In the genomic region with DNA sequence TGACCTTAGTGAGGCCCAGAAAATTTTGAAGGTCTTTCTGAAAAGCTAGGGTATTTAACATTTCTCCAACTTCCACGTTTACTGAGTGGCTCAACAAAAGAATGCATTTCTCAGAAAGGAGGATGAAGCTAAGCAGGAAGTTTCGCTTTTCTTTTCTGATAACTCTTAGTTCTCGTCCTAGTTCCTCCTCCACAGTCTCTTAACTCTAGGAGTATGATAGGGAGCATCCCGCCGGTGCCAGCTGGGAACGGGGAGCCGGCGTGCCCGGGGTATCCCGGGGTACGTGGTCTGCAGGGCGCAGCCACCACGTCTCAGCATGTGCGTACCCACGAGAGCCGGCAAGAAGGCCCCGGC, we compare ENCODE assay signal across 8 cellular contexts. TPM values are rescaled to one million over a fixed set of nuclear protein-coding genes. Genes with fewer than 3 reads are reported as not detected.
A peak's percentile ranks its signal among the peaks of the same experiment; 100 is the strongest.
DNase-seq lines count a peak whose midpoint lies in the region; ATAC-seq, FAIRE-seq and TF ChIP-seq lines count a peak whose summit lies in the region.

No MANE protein-coding gene starts in this region.

- H3K9me3 ChIP-seq in adipocyte (ENCODE audit: control insufficient read depth, low read length) (no peaks in the 10 kb centered on the region), keratinocyte (ENCODE audit: control insufficient read depth, low read depth, low read length) (no peaks in the 10 kb centered on the region)

- H3K4me3 ChIP-seq in adipocyte (ENCODE audit: low read length) (peak overlapping the region; percentile 99), keratinocyte (ENCODE audit: control insufficient read depth in 2 of 3, extremely low read depth in 1 of 3, insufficient read depth in 2 of 3, low read depth in 1 of 3, low read length in 3 of 3) (peak overlapping the region; percentile 78 to 95 (median 80))

- H3K4me2 ChIP-seq in keratinocyte (ENCODE audit: control insufficient read depth, extremely low read depth, insufficient read depth, low read depth, low read length): peak overlapping the region; percentile 94

- H3K4me1 Mint-ChIP-seq in activated naive CD4-positive, alpha-beta T cell treated with anti-CD3 and anti-CD28 coated beads for 36 hours (ENCODE audit: low read depth): peaks cover 60% of the 10 kb centered on the region

- peak overlapping the region; percentile 92 for H3K27ac Mint-ChIP-seq in activated naive CD4-positive, alpha-beta T cell treated with anti-CD3 and anti-CD28 coated beads for 36 hours

- peak overlapping the region; percentile 96 for H3K4me3 Mint-ChIP-seq in activated naive CD4-positive, alpha-beta T cell treated with anti-CD3 and anti-CD28 coated beads for 36 hours

- DNase-seq in activated naive CD4-positive, alpha-beta T cell treated with anti-CD3 and anti-CD28 coated beads for 36 hours: no peak
- DNase-seq in activated naive CD4-positive, alpha-beta T cell treated with Interleukin-2 at 50 U/mL for 16 hours: no peak
- DNase-seq in adipocyte (ENCODE audit: low read depth) (no peak), keratinocyte (ENCODE audit: low read depth, low spot score) (no peak), substantia nigra (lab: John Stamatoyannopoulos, UW) (no peak), NCI-H187 (lab: John Stamatoyannopoulos, UW) (no peak), amniotic stem cell (lab: John Stamatoyannopoulos, UW) (no peak)

- peaks cover 18% of the 10 kb centered on the region for H4K20me1 ChIP-seq in keratinocyte (ENCODE audit: control insufficient read depth, extremely low read depth, insufficient read depth, low read length)

- H3K4me1 ChIP-seq in adipocyte (ENCODE audit: control insufficient read depth, insufficient read depth, low read length) (peaks cover 41% of the 10 kb centered on the region), keratinocyte (ENCODE audit: control insufficient read depth, extremely low read depth, insufficient read depth, low read length) (peaks cover 29% of the 10 kb centered on the region)

- CTCF ChIA-PET in activated naive CD4-positive, alpha-beta T cell treated with anti-CD3 and anti-CD28 coated beads for 36 hours (lab: Charles Lee): interaction anchor here (0.8 to 2.5 kb wide), 7 partner anchors 25 to 447 kb away, joined by 3 to 10 read pairs (median 4); partner anchors contain the start of gene ADAT1

- peak; percentile 17 for ATAC-seq in HG03175 (IDR thresholded peaks at IDR 0.05; ENCODE audit: unreplicated experiment)

- peaks cover 39% of the 10 kb centered on the region for H3K36me3 Mint-ChIP-seq in activated naive CD4-positive, alpha-beta T cell treated with anti-CD3 and anti-CD28 coated beads for 36 hours (ENCODE audit: low read depth)

- H2AFZ ChIP-seq in keratinocyte (ENCODE audit: control insufficient read depth, low read length): peak overlapping the region; percentile 78

- H3K9me3 Mint-ChIP-seq in activated naive CD4-positive, alpha-beta T cell treated with anti-CD3 and anti-CD28 coated beads for 36 hours: no peaks in the 10 kb centered on the region

- no peak for TF ChIP-seq CTCF in keratinocyte (optimal IDR thresholded peaks at IDR 0.05 in 1 of 3, IDR thresholded peaks at IDR 0.05 in 1 of 3, conservative IDR thresholded peaks at IDR 0.05 in 1 of 3; ENCODE audit: extremely low read depth in 1 of 3, insufficient read depth in 2 of 3, low read length in 3 of 3)

- dilution Hi-C loops in keratinocyte (cut with MboI; ENCODE audit: extremely low pct_ligation_motif_present, low sequenced_read_pairs): no loop called here

- peaks cover 31% of the 10 kb centered on the region for H3K36me3 ChIP-seq in adipocyte (ENCODE audit: control insufficient read depth, insufficient read depth, low read length, severe bottlenecking)
- H3K36me3 ChIP-seq in keratinocyte (ENCODE audit: control insufficient read depth in 2 of 2, extremely low read depth in 1 of 2, insufficient read depth in 2 of 2, low read length in 2 of 2): peaks cover 0 to 20% of the 10 kb centered on the region in 2 experiments

- intact Hi-C loops in activated naive CD4-positive, alpha-beta T cell treated with anti-CD3 and anti-CD28 coated beads for 36 hours (cut with micrococcal nuclease): loop anchor here (1.0 to 5.0 kb wide), 9 partner anchors 24 to 660 kb away; partner anchors contain the start of genes ADAT1, CFDP1, GABARAPL2 and TMEM170A

- no peaks in the 10 kb centered on the region for H3K27me3 ChIP-seq in adipocyte (replicated peaks; ENCODE audit: control insufficient read depth, insufficient read depth, low read length)
- H3K27me3 ChIP-seq in keratinocyte (ENCODE audit: control insufficient read depth, extremely low read depth, insufficient read depth, low read length): no peaks in the 10 kb centered on the region

- peaks cover 95% of the 10 kb centered on the region for H3K79me2 ChIP-seq in keratinocyte (ENCODE audit: control insufficient read depth, insufficient read depth, low read length)

- no peaks in the 10 kb centered on the region for H3K27me3 Mint-ChIP-seq in activated naive CD4-positive, alpha-beta T cell treated with anti-CD3 and anti-CD28 coated beads for 36 hours (ENCODE audit: low read depth)

- H3K9ac ChIP-seq in adipocyte (ENCODE audit: low read length) (peak overlapping the region; percentile 99), keratinocyte (ENCODE audit: control insufficient read depth, extremely low read depth, insufficient read depth, low read length) (peak overlapping the region; percentile 93)

- H3K27ac ChIP-seq in keratinocyte (ENCODE audit: control insufficient read depth, insufficient read depth, low read length): peak overlapping the region; percentile 93
- peak overlapping the region; percentile 97 for H3K27ac ChIP-seq in substantia nigra (ENCODE audit: low read depth, low read length, poor library complexity, severe bottlenecking)

- FAIRE-seq in keratinocyte (lab: Jason Lieb, UNC): no peak

- H3K9me1 ChIP-seq in keratinocyte (ENCODE audit: control insufficient read depth, extremely low read depth, insufficient read depth, low read length): peaks cover 2% of the 10 kb centered on the region

RNA-seq across cellular contexts. Expression of gene KARS1, which starts 0.3 kb away (rescaled TPM):
- 100 to 1,000 TPM; 371 to 385 TPM for total RNA-seq in activated naive CD4-positive, alpha-beta T cell treated with anti-CD3 and anti-CD28 coated beads for 36 hours
- polyA plus RNA-seq in keratinocyte: 148 to 206 TPM (median 202 TPM) in 3 replicates
- 86.1 TPM for polyA plus RNA-seq in keratinocyte (2011; ENCODE audit: low read depth)
- 141 and 210 TPM in 2 replicates for polyA plus RNA-seq in keratinocyte (2011; cell fraction: cytosol; rRNA removed)
- polyA plus RNA-seq in keratinocyte (2011; cell fraction: nucleus; rRNA removed): 111 and 130 TPM in 2 replicates
- polyA plus RNA-seq in keratinocyte (2012; ENCODE audit: low replicate concordance): 103 and 152 TPM in 2 replicates
- polyA minus RNA-seq in keratinocyte: 71.1 to 133 TPM (median 91.5 TPM) in 3 replicates
- 61.2 TPM for polyA minus RNA-seq in keratinocyte (2011; cell fraction: cytosol; rRNA and poly(A)+ RNA removed)
- polyA minus RNA-seq in keratinocyte (2011; cell fraction: nucleus; rRNA and poly(A)+ RNA removed): 30.1 and 49.3 TPM in 2 replicates

RNA-seq across cellular contexts. Expression of gene TERF2IP, which starts 0.5 kb away (rescaled TPM):
- total RNA-seq in activated naive CD4-positive, alpha-beta T cell treated with anti-CD3 and anti-CD28 coated beads for 36 hours: 10 to 100 TPM; 78.6 to 79.0 TPM
- polyA plus RNA-seq in keratinocyte: 14.3 to 24.4 TPM (median 20.0 TPM) in 3 replicates
- polyA plus RNA-seq in keratinocyte (2011; ENCODE audit: low read depth): 39.3 TPM
- 21.8 and 29.7 TPM in 2 replicates for polyA plus RNA-seq in keratinocyte (2011; cell fraction: cytosol; rRNA removed)
- polyA plus RNA-seq in keratinocyte (2011; cell fraction: nucleus; rRNA removed): 27.4 and 41.1 TPM in 2 replicates
- 25.7 and 59.7 TPM in 2 replicates for polyA plus RNA-seq in keratinocyte (2012; ENCODE audit: low replicate concordance)
- 2.8 to 5.9 TPM (median 3.4 TPM) in 3 replicates for polyA minus RNA-seq in keratinocyte
- polyA minus RNA-seq in keratinocyte (2011; cell fraction: cytosol; rRNA and poly(A)+ RNA removed): 15.3 TPM
- polyA minus RNA-seq in keratinocyte (2011; cell fraction: nucleus; rRNA and poly(A)+ RNA removed): 7.6 and 10.6 TPM in 2 replicates

RNA-seq across cellular contexts. Expression of gene ADAT1, which starts 24.0 kb away (rescaled TPM):
- total RNA-seq in activated naive CD4-positive, alpha-beta T cell treated with anti-CD3 and anti-CD28 coated beads for 36 hours: 10 to 100 TPM; 45.3 to 47.5 TPM
- 33.3 to 43.4 TPM (median 34.4 TPM) in 3 replicates for polyA plus RNA-seq in keratinocyte
- 11.4 TPM for polyA plus RNA-seq in keratinocyte (2011; ENCODE audit: low read depth)
- polyA plus RNA-seq in keratinocyte (2011; cell fraction: cytosol; rRNA removed): 34.4 and 40.8 TPM in 2 replicates
- polyA plus RNA-seq in keratinocyte (2011; cell fraction: nucleus; rRNA removed): 69.3 and 70.0 TPM in 2 replicates
- 25.8 and 32.3 TPM in 2 replicates for polyA plus RNA-seq in keratinocyte (2012; ENCODE audit: low replicate concordance)
- 37.8 to 69.3 TPM (median 60.5 TPM) in 3 replicates for polyA minus RNA-seq in keratinocyte
- polyA minus RNA-seq in keratinocyte (2011; cell fraction: cytosol; rRNA and poly(A)+ RNA removed): 14.6 TPM
- polyA minus RNA-seq in keratinocyte (2011; cell fraction: nucleus; rRNA and poly(A)+ RNA removed): 17.4 and 38.6 TPM in 2 replicates

RNA-seq across cellular contexts. Expression of gene CPHXL2, which starts 29.7 kb away (rescaled TPM):
- total RNA-seq in activated naive CD4-positive, alpha-beta T cell treated with anti-CD3 and anti-CD28 coated beads for 36 hours: not detected
- polyA plus RNA-seq in keratinocyte: not detected in 3 replicates
- polyA plus RNA-seq in keratinocyte (2011; ENCODE audit: low read depth): not detected
- not detected in 2 replicates for polyA plus RNA-seq in keratinocyte (2011; cell fraction: cytosol; rRNA removed)
- not detected in 2 replicates for polyA plus RNA-seq in keratinocyte (2011; cell fraction: nucleus; rRNA removed)
- polyA plus RNA-seq in keratinocyte (2012; ENCODE audit: low replicate concordance): 0.35 TPM in 1 of 2 replicates, not detected in the other
- polyA minus RNA-seq in keratinocyte: not detected in 3 replicates
- not detected for polyA minus RNA-seq in keratinocyte (2011; cell fraction: cytosol; rRNA and poly(A)+ RNA removed)
- not detected in 2 replicates for polyA minus RNA-seq in keratinocyte (2011; cell fraction: nucleus; rRNA and poly(A)+ RNA removed)

RNA-seq across cellular contexts. Expression of gene DUXB, which starts 54.1 kb away (rescaled TPM):
- not detected for total RNA-seq in activated naive CD4-positive, alpha-beta T cell treated with anti-CD3 and anti-CD28 coated beads for 36 hours
- polyA plus RNA-seq in keratinocyte: not detected in 3 replicates
- not detected for polyA plus RNA-seq in keratinocyte (2011; ENCODE audit: low read depth)
- not detected in 2 replicates for polyA plus RNA-seq in keratinocyte (2011; cell fraction: cytosol; rRNA removed)
- polyA plus RNA-seq in keratinocyte (2011; cell fraction: nucleus; rRNA removed): not detected in 2 replicates
- polyA plus RNA-seq in keratinocyte (2012; ENCODE audit: low replicate concordance): not detected in 2 replicates
- polyA minus RNA-seq in keratinocyte: not detected in 3 replicates
- not detected for polyA minus RNA-seq in keratinocyte (2011; cell fraction: cytosol; rRNA and poly(A)+ RNA removed)
- not detected in 2 replicates for polyA minus RNA-seq in keratinocyte (2011; cell fraction: nucleus; rRNA and poly(A)+ RNA removed)
